Comparison of ENCODE assay signal across 14 cellular contexts in the genomic region with DNA sequence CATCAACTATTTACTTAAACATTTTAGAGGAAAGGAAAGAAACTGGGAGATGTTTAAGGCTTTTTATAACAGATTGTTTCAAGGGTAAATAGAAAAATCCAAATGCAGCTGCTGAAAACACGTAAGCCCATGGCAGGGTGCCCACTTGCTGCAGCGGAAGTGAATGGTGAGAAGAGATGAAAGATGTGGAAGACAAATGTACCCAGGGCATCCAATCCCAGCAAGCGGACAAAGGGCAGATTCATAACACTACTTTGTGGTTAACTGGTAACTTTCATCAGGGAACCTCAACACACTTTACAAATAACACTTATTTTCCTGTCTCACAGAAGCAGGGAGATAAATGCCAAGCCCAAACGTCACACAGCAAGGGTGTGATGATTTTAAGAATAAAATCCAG.
DNase-seq lines count a peak whose midpoint lies in the region; ATAC-seq, FAIRE-seq and TF ChIP-seq lines count a peak whose summit lies in the region.
"Had no signal": no experiment of that assay in that cellular context is flagged by ENCODE, and none has a peak within 500 bp of the region (broad histone marks: within the 10 kb centered on the region; RNA-seq: fewer than 3 reads in every experiment).

No MANE protein-coding gene starts in this region.

- H3K27me3 ChIP-seq in GM12878 (replicated peaks in 1 of 2; ENCODE audit: control insufficient read depth in 2 of 2, insufficient read depth in 2 of 2, low read length in 1 of 2) (no peaks in the 10 kb centered on the region), smooth muscle cell (ENCODE audit: low read depth) (no peaks in the 10 kb centered on the region)
- H3K27me3 ChIP-seq: ascending aorta had no signal

- no peak for FAIRE-seq in GM12878 (lab: Jason Lieb, UNC)
- FAIRE-seq: small intestine had no signal

- peaks cover 7% of the 10 kb centered on the region for H3F3A ChIP-seq in smooth muscle cell (ENCODE audit: low read depth)

- H3K9me3 ChIP-seq in GM12878 (replicated peaks; ENCODE audit: control insufficient read depth, insufficient read depth, low read length) (no peaks in the 10 kb centered on the region; the same call in 2 of the 3 replicates), smooth muscle cell (replicated peaks; ENCODE audit: low read depth) (no peaks in the 10 kb centered on the region)
- H3K9me3 ChIP-seq: ascending aorta, Caco-2 had no signal

- SMC1A ChIA-PET in GM12878 (lab: Charles Lee; ENCODE audit: uncharacterized antibody, unreplicated experiment) = interaction anchor here (1.0 to 1.8 kb wide), 3 partner anchors 15 to 104 kb away, joined by 3 to 5 read pairs (median 4); no protein-coding TSS in a partner anchor

- ATAC-seq in GM12878 (peak; percentile 79), natural killer cell (peak in 1 of 3 donors; percentile 60), GM21360 (IDR thresholded peaks at IDR 0.05; ENCODE audit: unreplicated experiment) (no peak)
- ATAC-seq: left colon had no signal

- WGBS in GM12878 (ENCODE audit: insufficient coverage, insufficient replicate concordance, low lambda C conversion rate, missing lambda C conversion rate) = 21% methylated on average over 4 of the region's 4 CpGs
- 91% methylated on average over 4 of the region's 4 CpGs for WGBS in smooth muscle cell (ENCODE audit: low lambda C conversion rate)

- no peaks in the 10 kb centered on the region for H3K36me3 ChIP-seq in GM12878 (ENCODE audit: control insufficient read depth in 2 of 2, insufficient read depth in 2 of 2, low read length in 1 of 2)
- no peaks in the 10 kb centered on the region for H3K36me3 ChIP-seq in smooth muscle cell (ENCODE audit: low read depth)
- H3K36me3 ChIP-seq: ascending aorta had no signal

- peak overlapping the region; percentile 47 for H3K27ac Mint-ChIP-seq in HFFc6
- no peak overlapping the region for H3K27ac Mint-ChIP-seq in natural killer cell
- H3K27ac Mint-ChIP-seq: nephron progenitor cell had no signal

- CTCF ChIA-PET in GM12878 (lab: Yijun Ruan, JAX) = interaction anchor here (1.0 to 2.6 kb wide), 4 partner anchors 13 to 434 kb away, joined by 3 to 8 read pairs (median 4); no protein-coding TSS in a partner anchor

- no peak overlapping the region for H3K9ac ChIP-seq in GM12878 (ENCODE audit: control insufficient read depth, insufficient read depth, low read length)
- H3K9ac ChIP-seq in smooth muscle cell (ENCODE audit: low read depth) = no peak overlapping the region

- H2AFZ ChIP-seq in GM12878 (ENCODE audit: control insufficient read depth, low read depth, low read length) (no peak overlapping the region), smooth muscle cell (ENCODE audit: low read depth) (no peak overlapping the region)

- TF ChIP-seq EP300 in GM12878 (IDR thresholded peaks at IDR 0.05; ENCODE audit: borderline replicate concordance in 1 of 2, control insufficient read depth in 1 of 2, low read depth in 2 of 2, low read length in 2 of 2) = peak in 1 of 2 experiments; percentile 27; a peak in 1 of 4 replicates

- H3K9me3 Mint-ChIP-seq in HFFc6 = peaks cover 15% of the 10 kb centered on the region
- H3K9me3 Mint-ChIP-seq in natural killer cell = no peaks in the 10 kb centered on the region

- POLR2A ChIA-PET in GM12878 (lab: Charles Lee) = interaction anchor here (1.2 kb wide), 1 partner anchor 26 kb away, joined by 3 read pairs; no protein-coding TSS in a partner anchor

- H3K79me2 ChIP-seq in GM12878 (ENCODE audit: control insufficient read depth, insufficient read depth, low read length) (no peaks in the 10 kb centered on the region), smooth muscle cell (ENCODE audit: low read depth) (no peaks in the 10 kb centered on the region)

- in situ Hi-C loops in GM12878 (cut with MboI) = no loop called here

- peak; percentile 14 for DNase-seq in NCI-H1092 treated with DMSO at 0.1 percent for 48 hours (lab: John Stamatoyannopoulos, UW)
- no peak for DNase-seq in NCI-H1092 (lab: John Stamatoyannopoulos, UW)
- no peak for DNase-seq in HFFc6
- DNase-seq in GM12878 (ENCODE audit: low read depth, low spot score) = peak; percentile 62
- no peak for DNase-seq in natural killer cell
- no peak for DNase-seq in smooth muscle cell (lab: John Stamatoyannopoulos, UW; ENCODE audit: unreplicated experiment)
- no peak for DNase-seq in DMS79 (lab: John Stamatoyannopoulos, UW)
- DNase-seq: Caco-2, nephron progenitor cell, small intestine had no signal

- H3K27me3 Mint-ChIP-seq in HFFc6 (ENCODE audit: insufficient read depth) = no peaks in the 10 kb centered on the region; the same call in 1 of the 2 replicates
- peaks cover 14 to 52% of the 10 kb centered on the region in 2 donors for H3K27me3 Mint-ChIP-seq in natural killer cell (ENCODE audit: low read depth in 2 of 2)

- H3K27ac ChIP-seq in GM12878 (ENCODE audit: control insufficient read depth, insufficient read depth) (no peak overlapping the region), smooth muscle cell (ENCODE audit: low read depth) (no peak overlapping the region)
- H3K27ac ChIP-seq: 22Rv1, ascending aorta had no signal

- H3K4me2 ChIP-seq in GM12878 (ENCODE audit: control insufficient read depth, insufficient read depth) (no peak overlapping the region), smooth muscle cell (no peak overlapping the region)

- H3K36me3 Mint-ChIP-seq in HFFc6 (ENCODE audit: low read depth) = peaks cover 47% of the 10 kb centered on the region
- H3K36me3 Mint-ChIP-seq in natural killer cell = no peaks in the 10 kb centered on the region

- H4K20me1 ChIP-seq in GM12878 (ENCODE audit: control insufficient read depth, insufficient read depth) (no peaks in the 10 kb centered on the region), smooth muscle cell (ENCODE audit: low read depth) (no peaks in the 10 kb centered on the region)

- RAD21 ChIA-PET in GM12878 (lab: Charles Lee; ENCODE audit: unreplicated experiment) = no interaction called here

- no peak for TF ChIP-seq RAD21 in GM12878 (IDR thresholded peaks at IDR 0.05; ENCODE audit: insufficient read depth, low read depth, low read length)

- no peak for TF ChIP-seq POLR2A in GM12878 (IDR thresholded peaks at IDR 0.05; ENCODE audit: low read depth, low read length)

- no peak for TF ChIP-seq CTCF in HFFc6 (IDR thresholded peaks at IDR 0.05)
- TF ChIP-seq CTCF in GM12878 (IDR thresholded peaks at IDR 0.05 in 2 of 3, conservative IDR thresholded peaks at IDR 0.05 in 1 of 3; ENCODE audit: control insufficient read depth in 2 of 3, extremely low read depth in 1 of 3, insufficient read depth in 1 of 3, low read depth in 3 of 3, low read length in 3 of 3) = no peak
- TF ChIP-seq CTCF in natural killer cell (IDR thresholded peaks at IDR 0.05) = no peak
- TF ChIP-seq CTCF in smooth muscle cell (IDR thresholded peaks at IDR 0.05; ENCODE audit: borderline replicate concordance, insufficient read depth, poor library complexity, severe bottlenecking) = no peak

- H3K4me3 Mint-ChIP-seq in HFFc6 (no peak overlapping the region), natural killer cell (peak overlapping the region; percentile 49)
- H3K4me3 Mint-ChIP-seq: nephron progenitor cell had no signal

- H3K4me1 Mint-ChIP-seq in HFFc6 (ENCODE audit: low read depth) (peaks cover 70% of the 10 kb centered on the region), natural killer cell (peaks cover 20 to 30% of the 10 kb centered on the region in 2 donors)

- BruUV-seq in GM12878 (replicated peaks; lab: Mats Ljungman, UMichigan) = no TSS peak

- no peak overlapping the region for H3K4me3 ChIP-seq in GM12878
- H3K4me3 ChIP-seq in smooth muscle cell = no peak overlapping the region
- H3K4me3 ChIP-seq: ascending aorta had no signal

- intact Hi-C loops in GM12878 (cut with micrococcal nuclease; ENCODE audit: unreplicated experiment) (no loop called here), natural killer cell (cut with micrococcal nuclease) (no loop called here)

- H3K4me1 ChIP-seq in GM12878 (ENCODE audit: control insufficient read depth, insufficient read depth, low read length) (no peaks in the 10 kb centered on the region), smooth muscle cell (ENCODE audit: low read depth) (peaks cover 8% of the 10 kb centered on the region)

TF ChIP-seq in GM12878, 131 proteins besides CTCF, POLR2A, EP300 and RAD21 (continues in another document):
- TF ChIP-seq, protein P1, sequence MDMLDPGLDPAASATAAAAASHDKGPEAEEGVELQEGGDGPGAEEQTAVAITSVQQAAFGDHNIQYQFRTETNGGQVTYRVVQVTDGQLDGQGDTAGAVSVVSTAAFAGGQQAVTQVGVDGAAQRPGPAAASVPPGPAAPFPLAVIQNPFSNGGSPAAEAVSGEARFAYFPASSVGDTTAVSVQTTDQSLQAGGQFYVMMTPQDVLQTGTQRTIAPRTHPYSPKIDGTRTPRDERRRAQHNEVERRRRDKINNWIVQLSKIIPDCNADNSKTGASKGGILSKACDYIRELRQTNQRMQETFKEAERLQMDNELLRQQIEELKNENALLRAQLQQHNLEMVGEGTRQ (IDR thresholded peaks at IDR 0.05; ENCODE audit: borderline replicate concordance, low read depth, low read length) = no peak
- TF ChIP-seq RCOR1 (conservative IDR thresholded peaks at IDR 0.05; ENCODE audit: low read depth, low read length) (no peak), SKIL (IDR thresholded peaks at IDR 0.05; ENCODE audit: low read depth, poor library complexity, severe bottlenecking) (peak; percentile 36), ZNF217 (IDR thresholded peaks at IDR 0.05) (no peak), MTA2 (IDR thresholded peaks at IDR 0.05; ENCODE audit: low read depth) (peak; percentile 56; the same call in 1 of the 2 replicates), BHLHE40 (IDR thresholded peaks at IDR 0.05; ENCODE audit: borderline replicate concordance in 1 of 2, low read depth in 2 of 2, low read length in 1 of 2) (peak; percentile 15 to 28; a peak in 2 of 4 replicates)

Comparison
In these comparisons a context has a peak if more than half of its experiments do, and no peak if none do; other contexts are left out.
1. DNase-seq: peak in NCI-H1092 treated with DMSO at 0.1 percent for 48 hours (single experiment) and GM12878 (single experiment); none in NCI-H1092 (single experiment), HFFc6 (single experiment), natural killer cell (single experiment), smooth muscle cell (single experiment) and DMS79 (single experiment).